Comparison of ENCODE assay signal across 8 cellular contexts in genomic region chr1:175146535-175147213, GRCh38.
DNase-seq lines count a peak whose midpoint lies in the region; TF ChIP-seq lines count a peak whose summit lies in the region.

No MANE protein-coding gene starts in this region.

- DNase-seq in DMS79 (lab: John Stamatoyannopoulos, UW): peak; percentile 9
- no peak for DNase-seq in HFF-Myc (ENCODE audit: extremely low read depth, low read depth)
- DNase-seq in NCI-H2196 (lab: John Stamatoyannopoulos, UW; ENCODE audit: unreplicated experiment): peak; percentile 47
- DNase-seq in activated CD4-positive, CD25-positive, alpha-beta regulatory T cell treated with anti-CD3 and anti-CD28 coated beads, Interleukin-2, amount 50 U/mL, for 16 hours (ENCODE audit: low read depth, low spot score): peak; percentile 31
- peak; percentile 59 to 63 for DNase-seq in cardiac fibroblast (ENCODE audit: low read depth in 2 of 2)
- DNase-seq in kidney tubule cell (ENCODE audit: low spot score): peak; percentile 60
- peak; percentile 60 to 77 for DNase-seq in stimulated activated CD4-positive, alpha-beta T cell treated with anti-CD3 and anti-CD28 coated beads, Interleukin-4, amount 100 ng/mL, for 48 hours (ENCODE audit: low read depth in 2 of 2)
- no peak for DNase-seq in putamen (ENCODE audit: low spot score)

- TF ChIP-seq CTCF in HFF-Myc (IDR thresholded peaks at IDR 0.05; ENCODE audit: low read depth, low read length, missing control alignments): peak; percentile 92
- peak; percentile 94 for TF ChIP-seq CTCF in cardiac fibroblast (IDR thresholded peaks at IDR 0.05; ENCODE audit: low read depth, low read length)

- no peak overlapping the region for H3K4me3 ChIP-seq in HFF-Myc (replicated peaks; ENCODE audit: low read depth, low read length)
- H3K4me3 ChIP-seq in cardiac fibroblast (replicated peaks in 1 of 2; ENCODE audit: low read depth in 2 of 2, low read length in 2 of 2): no peak overlapping the region

Comparison
In these comparisons a context has a peak if more than half of its experiments do, and no peak if none do; other contexts are left out.
1. DNase-seq: peak in DMS79 (single experiment), NCI-H2196 (single experiment), activated CD4-positive, CD25-positive, alpha-beta regulatory T cell treated with anti-CD3 and anti-CD28 coated beads, Interleukin-2, amount 50 U/mL, for 16 hours (single experiment), cardiac fibroblast (2 of 2), kidney tubule cell (single experiment) and stimulated activated CD4-positive, alpha-beta T cell treated with anti-CD3 and anti-CD28 coated beads, Interleukin-4, amount 100 ng/mL, for 48 hours (2 of 2); none in HFF-Myc (single experiment) and putamen (single experiment).